ENCODE assay signal across 1 cellular context in the genomic region with DNA sequence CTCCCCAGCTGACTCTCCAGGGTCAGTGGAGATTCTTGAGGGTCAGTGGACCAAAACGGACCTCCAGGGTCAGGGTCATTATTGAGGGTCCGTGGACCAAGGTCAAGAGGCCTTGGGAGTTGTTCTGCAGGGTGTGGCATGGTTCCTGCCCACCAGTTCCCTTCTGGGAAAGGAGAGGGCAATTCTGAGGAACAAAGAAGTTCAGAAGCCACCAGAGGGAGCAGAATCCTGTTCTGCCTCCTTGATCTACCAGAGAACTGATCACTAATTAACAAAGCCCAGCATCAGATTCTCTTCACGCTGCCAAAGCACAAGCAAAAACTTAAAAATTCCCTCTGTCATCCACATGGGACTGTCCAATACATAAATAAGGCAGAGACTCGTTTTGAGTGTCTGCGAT.
TF ChIP-seq lines count a peak whose summit lies in the region.

No MANE protein-coding gene starts in this region.

TF ChIP-seq in WTC11, 78 proteins besides CTCF, POLR2A, EP300 and RAD21 (continued from another document):
- TF ChIP-seq, protein P1, sequence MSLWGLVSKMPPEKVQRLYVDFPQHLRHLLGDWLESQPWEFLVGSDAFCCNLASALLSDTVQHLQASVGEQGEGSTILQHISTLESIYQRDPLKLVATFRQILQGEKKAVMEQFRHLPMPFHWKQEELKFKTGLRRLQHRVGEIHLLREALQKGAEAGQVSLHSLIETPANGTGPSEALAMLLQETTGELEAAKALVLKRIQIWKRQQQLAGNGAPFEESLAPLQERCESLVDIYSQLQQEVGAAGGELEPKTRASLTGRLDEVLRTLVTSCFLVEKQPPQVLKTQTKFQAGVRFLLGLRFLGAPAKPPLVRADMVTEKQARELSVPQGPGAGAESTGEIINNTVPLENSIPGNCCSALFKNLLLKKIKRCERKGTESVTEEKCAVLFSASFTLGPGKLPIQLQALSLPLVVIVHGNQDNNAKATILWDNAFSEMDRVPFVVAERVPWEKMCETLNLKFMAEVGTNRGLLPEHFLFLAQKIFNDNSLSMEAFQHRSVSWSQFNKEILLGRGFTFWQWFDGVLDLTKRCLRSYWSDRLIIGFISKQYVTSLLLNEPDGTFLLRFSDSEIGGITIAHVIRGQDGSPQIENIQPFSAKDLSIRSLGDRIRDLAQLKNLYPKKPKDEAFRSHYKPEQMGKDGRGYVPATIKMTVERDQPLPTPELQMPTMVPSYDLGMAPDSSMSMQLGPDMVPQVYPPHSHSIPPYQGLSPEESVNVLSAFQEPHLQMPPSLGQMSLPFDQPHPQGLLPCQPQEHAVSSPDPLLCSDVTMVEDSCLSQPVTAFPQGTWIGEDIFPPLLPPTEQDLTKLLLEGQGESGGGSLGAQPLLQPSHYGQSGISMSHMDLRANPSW (CRISPR knock-in tag; conservative IDR thresholded peaks at IDR 0.05; ENCODE audit: low read depth): no peak
- TF ChIP-seq, protein P2, sequence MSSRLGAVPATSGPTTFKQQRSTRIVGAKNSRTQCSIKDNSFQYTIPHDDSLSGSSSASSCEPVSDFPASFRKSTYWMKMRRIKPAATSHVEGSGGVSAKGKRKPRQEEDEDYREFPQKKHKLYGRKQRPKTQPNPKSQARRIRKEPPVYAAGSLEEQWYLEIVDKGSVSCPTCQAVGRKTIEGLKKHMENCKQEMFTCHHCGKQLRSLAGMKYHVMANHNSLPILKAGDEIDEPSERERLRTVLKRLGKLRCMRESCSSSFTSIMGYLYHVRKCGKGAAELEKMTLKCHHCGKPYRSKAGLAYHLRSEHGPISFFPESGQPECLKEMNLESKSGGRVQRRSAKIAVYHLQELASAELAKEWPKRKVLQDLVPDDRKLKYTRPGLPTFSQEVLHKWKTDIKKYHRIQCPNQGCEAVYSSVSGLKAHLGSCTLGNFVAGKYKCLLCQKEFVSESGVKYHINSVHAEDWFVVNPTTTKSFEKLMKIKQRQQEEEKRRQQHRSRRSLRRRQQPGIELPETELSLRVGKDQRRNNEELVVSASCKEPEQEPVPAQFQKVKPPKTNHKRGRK (CRISPR knock-in tag; IDR thresholded peaks at IDR 0.05; ENCODE audit: borderline replicate concordance): no peak
- TF ChIP-seq FOXP1 (CRISPR knock-in tag; IDR thresholded peaks at IDR 0.05; ENCODE audit: borderline replicate concordance): no peak
- TF ChIP-seq, protein P3, sequence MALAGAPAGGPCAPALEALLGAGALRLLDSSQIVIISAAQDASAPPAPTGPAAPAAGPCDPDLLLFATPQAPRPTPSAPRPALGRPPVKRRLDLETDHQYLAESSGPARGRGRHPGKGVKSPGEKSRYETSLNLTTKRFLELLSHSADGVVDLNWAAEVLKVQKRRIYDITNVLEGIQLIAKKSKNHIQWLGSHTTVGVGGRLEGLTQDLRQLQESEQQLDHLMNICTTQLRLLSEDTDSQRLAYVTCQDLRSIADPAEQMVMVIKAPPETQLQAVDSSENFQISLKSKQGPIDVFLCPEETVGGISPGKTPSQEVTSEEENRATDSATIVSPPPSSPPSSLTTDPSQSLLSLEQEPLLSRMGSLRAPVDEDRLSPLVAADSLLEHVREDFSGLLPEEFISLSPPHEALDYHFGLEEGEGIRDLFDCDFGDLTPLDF (CRISPR knock-in tag; IDR thresholded peaks at IDR 0.05): no peak
- TF ChIP-seq, protein P4, sequence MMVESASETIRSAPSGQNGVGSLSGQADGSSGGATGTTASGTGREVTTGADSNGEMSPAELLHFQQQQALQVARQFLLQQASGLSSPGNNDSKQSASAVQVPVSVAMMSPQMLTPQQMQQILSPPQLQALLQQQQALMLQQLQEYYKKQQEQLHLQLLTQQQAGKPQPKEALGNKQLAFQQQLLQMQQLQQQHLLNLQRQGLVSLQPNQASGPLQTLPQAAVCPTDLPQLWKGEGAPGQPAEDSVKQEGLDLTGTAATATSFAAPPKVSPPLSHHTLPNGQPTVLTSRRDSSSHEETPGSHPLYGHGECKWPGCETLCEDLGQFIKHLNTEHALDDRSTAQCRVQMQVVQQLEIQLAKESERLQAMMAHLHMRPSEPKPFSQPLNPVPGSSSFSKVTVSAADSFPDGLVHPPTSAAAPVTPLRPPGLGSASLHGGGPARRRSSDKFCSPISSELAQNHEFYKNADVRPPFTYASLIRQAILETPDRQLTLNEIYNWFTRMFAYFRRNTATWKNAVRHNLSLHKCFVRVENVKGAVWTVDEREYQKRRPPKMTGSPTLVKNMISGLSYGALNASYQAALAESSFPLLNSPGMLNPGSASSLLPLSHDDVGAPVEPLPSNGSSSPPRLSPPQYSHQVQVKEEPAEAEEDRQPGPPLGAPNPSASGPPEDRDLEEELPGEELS (CRISPR knock-in tag; IDR thresholded peaks at IDR 0.05): no peak
